8 cellular contexts compared by ENCODE assay signal in the genomic region with DNA sequence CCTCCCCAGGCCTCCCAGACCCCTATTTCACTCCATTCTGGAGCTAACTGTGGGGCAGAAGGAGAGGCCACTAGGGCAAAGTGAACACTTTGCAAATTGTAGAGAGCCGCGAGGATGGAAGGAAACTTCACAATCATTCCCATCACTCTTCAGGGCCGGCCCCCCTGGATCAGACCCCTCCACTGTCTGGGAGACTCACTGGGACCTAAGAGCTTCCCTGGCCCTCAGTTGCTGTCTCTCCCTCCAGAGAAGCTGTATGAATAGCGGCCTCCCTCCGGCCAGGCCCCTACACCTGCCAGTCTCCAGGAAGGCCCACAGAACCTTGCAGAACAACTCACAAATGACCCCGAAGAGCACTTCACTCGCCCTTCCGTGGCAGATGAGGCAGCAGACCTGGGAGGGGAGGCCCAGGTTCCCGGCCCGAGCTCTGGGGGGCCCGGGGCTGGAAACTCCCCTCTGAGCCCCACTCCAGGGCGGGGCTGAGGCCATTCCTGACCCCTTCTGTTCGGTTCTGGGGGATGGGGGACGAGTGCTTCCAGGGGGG.
DNase-seq lines count a peak whose midpoint lies in the region; ATAC-seq, FAIRE-seq and TF ChIP-seq lines count a peak whose summit lies in the region.

No MANE protein-coding gene starts in this region.

- H3K27me3 ChIP-seq in right cardiac atrium (ENCODE audit: control insufficient read depth, insufficient read depth) (no peaks in the 10 kb centered on the region), skeletal muscle tissue (ENCODE audit: control insufficient read depth in 3 of 3, insufficient read depth in 3 of 3, low read length in 3 of 3) (no peaks in the 10 kb centered on the region)

- DNase-seq in right cardiac atrium: no peak
- no peak for DNase-seq in amniotic stem cell (lab: John Stamatoyannopoulos, UW)
- DNase-seq in NCI-H2196 treated with DMSO at 0.1 percent for 48 hours (lab: John Stamatoyannopoulos, UW; ENCODE audit: unreplicated experiment): no peak
- no peak for DNase-seq in HTR-8/SVneo (ENCODE audit: insufficient read length, low spot score)
- DNase-seq in ACHN: no peak

- H3K4me3 ChIP-seq in GM08714 (ENCODE audit: low read length) (peak overlapping the region; percentile 24; the same call in 1 of the 2 replicates), WI38 (ENCODE audit: low read depth, low read length) (peak overlapping the region; percentile 44; the same call in 1 of the 2 replicates), right cardiac atrium (ENCODE audit: low read length) (peak overlapping the region; percentile 17), skeletal muscle tissue (ENCODE audit: low read length in 3 of 3) (peak overlapping the region; percentile 65 to 74 (median 69))

- H3K27ac ChIP-seq in right cardiac atrium (ENCODE audit: low read length) (peak overlapping the region; percentile 88), skeletal muscle tissue (ENCODE audit: low read depth, low read length) (peak overlapping the region; percentile 91)

- in situ Hi-C loops in ACHN (cut with HindIII; ENCODE audit: low pct_ligation_motif_present, low pct_unique_long_range_greater_than_20kb, low sequenced_read_pairs): no loop called here

- ATAC-seq in right cardiac atrium: no peak

- TF ChIP-seq CTCF in WI38 (IDR thresholded peaks at IDR 0.05; ENCODE audit: low read depth, low read length): no peak

- H3K9ac ChIP-seq in skeletal muscle tissue (ENCODE audit: low read depth in 1 of 3, low read length in 3 of 3): peak overlapping the region; percentile 67 to 92 (median 78)

- 27% methylated on average over 14 of the region's 14 CpGs for WGBS in right cardiac atrium

- intact Hi-C loops in right cardiac atrium (cut with DNase I): loop anchor here in 3 of 4 donors (5.0 to 10.0 kb wide), 3 partner anchors 58 to 165 kb away; no protein-coding TSS in a partner anchor

- FAIRE-seq in HTR-8/SVneo (lab: Jason Lieb, UNC): no peak

- no peaks in the 10 kb centered on the region for H3K36me3 ChIP-seq in skeletal muscle tissue (ENCODE audit: control insufficient read depth in 3 of 3, insufficient read depth in 3 of 3, low read length in 3 of 3)

- H3K9me3 ChIP-seq in right cardiac atrium (ENCODE audit: control insufficient read depth, low read length): no peaks in the 10 kb centered on the region
- no peaks in the 10 kb centered on the region for H3K9me3 ChIP-seq in skeletal muscle tissue (ENCODE audit: control insufficient read depth in 3 of 3, low read length in 3 of 3)

- peaks cover 5% of the 10 kb centered on the region for H3K4me1 ChIP-seq in right cardiac atrium (ENCODE audit: control insufficient read depth, insufficient read depth, low read length)
- H3K4me1 ChIP-seq in skeletal muscle tissue (ENCODE audit: control insufficient read depth in 3 of 3, insufficient read depth in 3 of 3, low read length in 3 of 3): peaks cover 64 to 80% (median 67%) of the 10 kb centered on the region in 3 donors

Comparison
In these comparisons a context has a peak if more than half of its experiments do, and no peak if none do; other contexts are left out.
1. H3K4me3 ChIP-seq: peak in every context shown above with its lines; median percentile 69 in skeletal muscle tissue; 44 in WI38; 24 in GM08714; 17 in right cardiac atrium.